Comparison of ENCODE assay signal across 9 cellular contexts in genomic region chr11:111539426-111540113, GRCh38. TPM values are rescaled to one million over a fixed set of nuclear protein-coding genes. Genes with fewer than 3 reads are reported as not detected.
DNase-seq lines count a peak whose midpoint lies in the region; ATAC-seq and TF ChIP-seq lines count a peak whose summit lies in the region.
"Had no signal": no experiment of that assay in that cellular context is flagged by ENCODE, and none has a peak within 500 bp of the region (broad histone marks: within the 10 kb centered on the region; RNA-seq: fewer than 3 reads in every experiment).

No MANE protein-coding gene starts in this region.

- ATAC-seq in memory B cell (ENCODE audit: low read depth) (no peak), HG02852 (IDR thresholded peaks at IDR 0.05; ENCODE audit: unreplicated experiment) (no peak), HG03354 (IDR thresholded peaks at IDR 0.05; ENCODE audit: poor library complexity, severe bottlenecking, unreplicated experiment) (no peak)

- no peaks in the 10 kb centered on the region for H3K27me3 ChIP-seq in thyroid gland

- peak overlapping the region; percentile 92 for H3K27ac Mint-ChIP-seq in activated naive CD8-positive, alpha-beta T cell
- no peak overlapping the region for H3K27ac Mint-ChIP-seq in memory B cell

- H3K4me1 ChIP-seq in thyroid gland, result peaks cover 8 to 20% of the 10 kb centered on the region in 2 donors

- no peak for TF ChIP-seq CTCF in thyroid gland (IDR thresholded peaks at IDR 0.05)

- no peaks in the 10 kb centered on the region for H3K9me3 ChIP-seq in thyroid gland

- DNase-seq in activated gamma-delta T cell treated with Interleukin-2 at 50 U/mL for 16 hours (peak; percentile 25), activated gamma-delta T cell (lab: John Stamatoyannopoulos, UW) (no peak), memory B cell (ENCODE audit: low spot score in 2 of 2) (no peak), thyroid gland (peak; percentile 26 to 46), hepatic stellate cell (ENCODE audit: low spot score) (no peak)
- DNase-seq: Karpas-422 had no signal

- TF ChIP-seq POLR2A in thyroid gland (IDR thresholded peaks at IDR 0.05), result no peak

- peaks cover 3% of the 10 kb centered on the region for H3K36me3 Mint-ChIP-seq in activated naive CD8-positive, alpha-beta T cell
- no peaks in the 10 kb centered on the region for H3K36me3 Mint-ChIP-seq in memory B cell

- no peaks in the 10 kb centered on the region for H3K9me3 Mint-ChIP-seq in activated naive CD8-positive, alpha-beta T cell (ENCODE audit: low read depth)
- H3K9me3 Mint-ChIP-seq in memory B cell, result no peaks in the 10 kb centered on the region

- H3K27me3 Mint-ChIP-seq in activated naive CD8-positive, alpha-beta T cell, result peaks cover 1% of the 10 kb centered on the region
- peaks cover 26% of the 10 kb centered on the region for H3K27me3 Mint-ChIP-seq in memory B cell

- 65 to 66% methylated on average over 9 of the region's 9 CpGs for WGBS in thyroid gland, 2 donors

- H3K4me3 ChIP-seq in thyroid gland (replicated peaks in 1 of 3), result peak overlapping the region in 1 of 3 donors; percentile 74

- no peaks in the 10 kb centered on the region for H3K36me3 ChIP-seq in thyroid gland

- H3K27ac ChIP-seq in thyroid gland, result peak overlapping the region; percentile 10 to 89 (median 85)

- peak overlapping the region; percentile 74 for H3K4me3 Mint-ChIP-seq in activated naive CD8-positive, alpha-beta T cell
- peak overlapping the region; percentile 21 for H3K4me3 Mint-ChIP-seq in memory B cell

- intact Hi-C loops in thyroid gland (cut with DNase I), result no loop called here

- H3K4me1 Mint-ChIP-seq in activated naive CD8-positive, alpha-beta T cell (ENCODE audit: low read depth), result peaks cover 48% of the 10 kb centered on the region
- H3K4me1 Mint-ChIP-seq in memory B cell, result peaks cover 6% of the 10 kb centered on the region

RNA-seq across cellular contexts. Expression of gene LAYN, which starts 0.9 kb away (rescaled TPM):
- total RNA-seq in thyroid gland, result 10 to 100 TPM; 36.4 to 64.5 (median 49.3) TPM

RNA-seq across cellular contexts. Expression of gene HOATZ, which starts 25.0 kb away (rescaled TPM):
- total RNA-seq in thyroid gland, result not detected

RNA-seq across cellular contexts. Expression of gene BTG4, which starts 27.4 kb away (rescaled TPM):
- not detected for total RNA-seq in thyroid gland

Comparison
In these comparisons a context has a peak if more than half of its experiments do, and no peak if none do; other contexts are left out.
1. DNase-seq: peak in activated gamma-delta T cell treated with Interleukin-2 at 50 U/mL for 16 hours (single experiment) and thyroid gland (2 of 2); none in activated gamma-delta T cell (single experiment), memory B cell (0 of 2) and hepatic stellate cell (single experiment).